ENCODE assay signal across 20 cellular contexts in the genomic region with DNA sequence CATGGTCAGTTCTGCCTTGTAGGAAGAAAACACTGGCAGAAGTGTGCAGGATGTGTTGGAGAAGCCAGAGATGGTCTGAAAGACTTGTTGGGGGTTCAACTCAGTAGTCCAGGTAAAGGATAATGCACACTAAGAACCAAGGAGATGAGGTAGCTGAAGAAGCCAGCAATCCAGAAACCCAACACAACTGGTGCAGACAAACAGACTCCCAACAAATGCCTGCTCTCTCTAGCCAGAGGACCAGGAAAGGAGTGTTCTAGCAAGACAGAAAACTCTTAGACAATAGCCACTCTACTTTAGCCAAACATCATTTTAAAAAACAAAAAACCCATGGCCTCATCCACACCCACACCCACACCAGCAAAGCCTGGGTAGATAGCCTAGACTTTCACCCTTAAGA. TPM values are rescaled to one million over a fixed set of nuclear protein-coding genes. Genes with fewer than 3 reads are reported as not detected.
DNase-seq lines count a peak whose midpoint lies in the region; ATAC-seq, FAIRE-seq and TF ChIP-seq lines count a peak whose summit lies in the region.
"Had no signal": no experiment of that assay in that cellular context is flagged by ENCODE, and none has a peak within 500 bp of the region (broad histone marks: within the 10 kb centered on the region; RNA-seq: fewer than 3 reads in every experiment).

No MANE protein-coding gene starts in this region.

- H3K14ac ChIP-seq in trophoblast cell (ENCODE audit: low read length) = no peak overlapping the region

- peak overlapping the region in 2 of 3 experiments; percentile 18 to 19; a peak in 3 of 6 replicates for H3K4me3 ChIP-seq in HepG2 (replicated peaks in 1 of 3; ENCODE audit: insufficient read depth in 1 of 3, low read depth in 2 of 3, low read length in 3 of 3)
- no peak overlapping the region for H3K4me3 ChIP-seq in right lobe of liver
- no peak overlapping the region for H3K4me3 ChIP-seq in PC-9
- no peak overlapping the region for H3K4me3 ChIP-seq in trophoblast cell (ENCODE audit: low read depth, low read length)
- H3K4me3 ChIP-seq in CD8-positive, alpha-beta T cell (ENCODE audit: low read depth, low read length) = no peak overlapping the region
- H3K4me3 ChIP-seq: A549, GM12878, HAP-1 had no signal

- TF ChIP-seq CTCF in HepG2 (CRISPR knock-in tag; IDR thresholded peaks at IDR 0.05) (no peak), right lobe of liver (IDR thresholded peaks at IDR 0.05) (no peak), PC-9 (conservative IDR thresholded peaks at IDR 0.05) (no peak)
- TF ChIP-seq CTCF in CD8-positive, alpha-beta T cell (IDR thresholded peaks at IDR 0.05) = no peak

- H3K4me1 ChIP-seq in HepG2 (ENCODE audit: insufficient read depth, low read length) = peaks cover 95% of the 10 kb centered on the region
- peaks cover 0 to 18% (median 6%) of the 10 kb centered on the region in 4 donors for H3K4me1 ChIP-seq in right lobe of liver
- H3K4me1 ChIP-seq in PC-9 (replicated peaks; ENCODE audit: insufficient read depth) = peaks cover 74% of the 10 kb centered on the region
- H3K4me1 ChIP-seq in trophoblast cell (ENCODE audit: control insufficient read depth in 1 of 2, insufficient read depth in 2 of 2, low read length in 2 of 2) = peaks cover 19 to 24% of the 10 kb centered on the region in 2 experiments
- H3K4me1 ChIP-seq in CD8-positive, alpha-beta T cell (ENCODE audit: insufficient read depth, low read length) = no peaks in the 10 kb centered on the region
- H3K4me1 ChIP-seq: HAP-1 had no signal

- no peak overlapping the region for H2BK120ac ChIP-seq in trophoblast cell (ENCODE audit: insufficient read depth, low read length, poor library complexity)

- no peak overlapping the region for H2BK5ac ChIP-seq in trophoblast cell (ENCODE audit: low read depth, low read length, poor library complexity)

- no peak overlapping the region for H2AFZ ChIP-seq in HepG2 (ENCODE audit: low read length)
- no peak overlapping the region for H2AFZ ChIP-seq in PC-9
- no peak overlapping the region for H2AFZ ChIP-seq in trophoblast cell (ENCODE audit: insufficient read depth, low read length, poor library complexity)

- CTCF ChIA-PET in HepG2 (lab: Yijun Ruan, JAX; ENCODE audit: low intra/inter-chr PET ratio, low total read pairs) (no interaction called here), PC-9 (lab: Charles Lee) (no interaction called here)
- CTCF ChIA-PET in CD8-positive, alpha-beta T cell (lab: Charles Lee) = no interaction called here

- DNase-seq in HepG2 (ENCODE audit: low spot score) (no peak), right lobe of liver (no peak), PC-9 (no peak), trophoblast cell (no peak), NCI-H1436 treated with DMSO at 0.1 percent for 48 hours (lab: John Stamatoyannopoulos, UW) (no peak)
- no peak for DNase-seq in CD8-positive, alpha-beta T cell
- DNase-seq: 8988T; C1 segment of cervical spinal cord; Caco-2; CD4-positive, alpha-beta memory T cell; DMS153; EL; GDM1; GOT3 had no signal

- no peak for FAIRE-seq in HepG2 (lab: Jason Lieb, UNC)
- FAIRE-seq: A549, GM12878, GM19239, H54 had no signal

- H3K27me3 ChIP-seq in HepG2 (ENCODE audit: control insufficient read depth in 1 of 2, insufficient read depth in 2 of 2, low read length in 2 of 2) = no peaks in the 10 kb centered on the region
- no peaks in the 10 kb centered on the region for H3K27me3 ChIP-seq in right lobe of liver
- no peaks in the 10 kb centered on the region for H3K27me3 ChIP-seq in PC-9 (ENCODE audit: insufficient read depth, low read depth)
- no peaks in the 10 kb centered on the region for H3K27me3 ChIP-seq in trophoblast cell (ENCODE audit: insufficient read depth, low read length)
- no peaks in the 10 kb centered on the region for H3K27me3 ChIP-seq in CD8-positive, alpha-beta T cell (ENCODE audit: insufficient read depth, low read length)

- H3K79me2 ChIP-seq in HepG2 (ENCODE audit: insufficient read depth, low read length) = peaks cover 79% of the 10 kb centered on the region
- H3K79me2 ChIP-seq in PC-9 (ENCODE audit: low read depth) = peaks cover 16% of the 10 kb centered on the region; the same call in 1 of the 2 replicates
- H3K79me2 ChIP-seq in trophoblast cell (ENCODE audit: control insufficient read depth, insufficient read depth, low read length, poor library complexity) = no peaks in the 10 kb centered on the region

- in situ Hi-C loops in HepG2 (cut with HindIII; ENCODE audit: extremely low pct_ligation_motif_present, low pct_unique_long_range_greater_than_20kb) = no loop called here

- H3K23ac ChIP-seq in trophoblast cell (ENCODE audit: low read length) = no peak overlapping the region

- H3K9me2 ChIP-seq in PC-9 (ENCODE audit: insufficient read depth) = 0 out of 2 replicates have a peak, but pooled peaks cover 6% of the 10 kb centered on the region

- H3F3A ChIP-seq in PC-9 (ENCODE audit: insufficient read depth, low read depth) = peaks cover 40% of the 10 kb centered on the region

- BruUV-seq in HepG2 (replicated peaks; lab: Mats Ljungman, UMichigan) (no TSS peak), PC-9 (replicated peaks; lab: Mats Ljungman, UMichigan) (no TSS peak)

- H3K9me3 ChIP-seq in HepG2 (ENCODE audit: low read length) (no peaks in the 10 kb centered on the region), right lobe of liver (no peaks in the 10 kb centered on the region), PC-9 (ENCODE audit: insufficient read depth, low read depth) (no peaks in the 10 kb centered on the region), trophoblast cell (ENCODE audit: insufficient read depth, low read depth, low read length) (no peaks in the 10 kb centered on the region)
- no peaks in the 10 kb centered on the region for H3K9me3 ChIP-seq in CD8-positive, alpha-beta T cell (ENCODE audit: low read length)
- H3K9me3 ChIP-seq: A549, Caco-2 had no signal

- H3K18ac ChIP-seq in trophoblast cell (ENCODE audit: low read length) = no peak overlapping the region

- TF ChIP-seq EP300 in HepG2 (IDR thresholded peaks at IDR 0.05; ENCODE audit: low read depth in 2 of 2, low read length in 2 of 2) (no peak), HepG2 (CRISPR knock-in tag; IDR thresholded peaks at IDR 0.05; ENCODE audit: borderline replicate concordance) (no peak)

- peaks cover 25% of the 10 kb centered on the region for H3K27me3 Mint-ChIP-seq in CD8-positive, alpha-beta T cell (ENCODE audit: low read depth)

- H3K9ac ChIP-seq in HepG2 (ENCODE audit: insufficient read depth, low read depth, low read length) (peak overlapping the region; percentile 64; the same call in 1 of the 2 replicates), trophoblast cell (ENCODE audit: low read length) (no peak overlapping the region)

- peak overlapping the region; percentile 20 for H2BK12ac ChIP-seq in trophoblast cell (ENCODE audit: low read length)

- H3K27ac Mint-ChIP-seq in CD8-positive, alpha-beta T cell = no peak overlapping the region
- H3K27ac Mint-ChIP-seq: CD4-positive, alpha-beta memory T cell had no signal

- H3K4me3 Mint-ChIP-seq in CD8-positive, alpha-beta T cell = no peak overlapping the region
- H3K4me3 Mint-ChIP-seq: CD4-positive, alpha-beta memory T cell had no signal

- H4K12ac ChIP-seq in trophoblast cell (ENCODE audit: low read depth, low read length) = no peak overlapping the region

- H3K4me1 Mint-ChIP-seq in CD8-positive, alpha-beta T cell (ENCODE audit: low read depth) = no peaks in the 10 kb centered on the region
- H3K4me1 Mint-ChIP-seq: CD4-positive, alpha-beta memory T cell had no signal

- H4K8ac ChIP-seq in trophoblast cell (ENCODE audit: low read depth, low read length) = no peak overlapping the region

- H3K36me3 ChIP-seq in HepG2 (replicated peaks in 1 of 2; ENCODE audit: control insufficient read depth in 1 of 2, insufficient read depth in 2 of 2, low read length in 2 of 2) (peaks cover 4 to 34% of the 10 kb centered on the region in 2 experiments; a peak in 3 of 5 replicates), right lobe of liver (no peaks in the 10 kb centered on the region), PC-9 (ENCODE audit: low read depth) (no peaks in the 10 kb centered on the region), trophoblast cell (ENCODE audit: control insufficient read depth in 1 of 2, insufficient read depth in 2 of 2, low read length in 2 of 2) (no peaks in the 10 kb centered on the region)
- H3K36me3 ChIP-seq in CD8-positive, alpha-beta T cell (ENCODE audit: insufficient read depth, low read length) = no peaks in the 10 kb centered on the region
- H3K36me3 ChIP-seq: HAP-1 had no signal

- TF ChIP-seq POLR2A in HepG2 (IDR thresholded peaks at IDR 0.05; ENCODE audit: insufficient read depth in 1 of 2, low read depth in 2 of 2, low read length in 2 of 2) = no peak
- no peak for TF ChIP-seq POLR2A in right lobe of liver (IDR thresholded peaks at IDR 0.05)

- H3K4me2 ChIP-seq in HepG2 (ENCODE audit: low read depth, low read length) (peak overlapping the region; percentile 77), PC-9 (peak overlapping the region; percentile 13; the same call in 1 of the 2 replicates), trophoblast cell (ENCODE audit: low read length) (no peak overlapping the region)

- H4K91ac ChIP-seq in trophoblast cell (ENCODE audit: low read depth, low read length) = no peak overlapping the region

- no peak for TF ChIP-seq RAD21 in HepG2 (CRISPR knock-in tag; IDR thresholded peaks at IDR 0.05)

- no peaks in the 10 kb centered on the region for H3K36me3 Mint-ChIP-seq in CD8-positive, alpha-beta T cell
- H3K36me3 Mint-ChIP-seq: CD4-positive, alpha-beta memory T cell had no signal

- ATAC-seq in HepG2 (no peak), right lobe of liver (no peak), HG02840 (IDR thresholded peaks at IDR 0.05; ENCODE audit: low FRiP score, unreplicated experiment) (no peak)
- ATAC-seq in CD8-positive, alpha-beta T cell = no peak
- ATAC-seq: A549, GM12878 had no signal

- H3K79me1 ChIP-seq in trophoblast cell (ENCODE audit: low read length) = peaks cover 2% of the 10 kb centered on the region

- no peak overlapping the region for H2AK5ac ChIP-seq in trophoblast cell (ENCODE audit: low read length)

- H3K9me3 Mint-ChIP-seq in CD8-positive, alpha-beta T cell = no peaks in the 10 kb centered on the region

- H3K27ac ChIP-seq in HepG2 (ENCODE audit: extremely low read length, insufficient read depth, low read length) (peak overlapping the region; percentile 92), right lobe of liver (no peak overlapping the region), PC-9 (no peak overlapping the region), trophoblast cell (ENCODE audit: low read depth, low read length) (no peak overlapping the region)
- H3K27ac ChIP-seq in CD8-positive, alpha-beta T cell (ENCODE audit: low read depth, low read length) = no peak overlapping the region

- POLR2A ChIA-PET in HepG2 (lab: Yijun Ruan, JAX) = interaction anchor here (1.5 to 7.8 kb wide), 4 partner anchors 8 to 44 kb away, joined by 3 to 118 read pairs (median 49); partner anchors contain the start of gene EVA1A
- POLR2A ChIA-PET in PC-9 (lab: Charles Lee; ENCODE audit: unreplicated experiment) = no interaction called here
- POLR2A ChIA-PET in CD8-positive, alpha-beta T cell (lab: Charles Lee) = no interaction called here

- H4K20me1 ChIP-seq in HepG2 (ENCODE audit: insufficient read depth, low read length) (no peaks in the 10 kb centered on the region), PC-9 (ENCODE audit: insufficient read depth) (no peaks in the 10 kb centered on the region)

- no peak overlapping the region for H3K4ac ChIP-seq in trophoblast cell (ENCODE audit: low read depth, low read length)

- intact Hi-C loops in HepG2 (cut with micrococcal nuclease; ENCODE audit: unreplicated experiment) (no loop called here), right lobe of liver (cut with DNase I) (no loop called here), PC-9 (cut with micrococcal nuclease; ENCODE audit: unreplicated experiment) (loop anchor here (5.0 kb wide), 1 partner anchor 35 kb away; the partner anchor contains the start of gene EVA1A)
- intact Hi-C loops in CD8-positive, alpha-beta T cell (cut with DNase I, micrococcal nuclease) = no loop called here

RNA-seq across cellular contexts. Expression of gene EVA1A, which starts 33.9 kb away (rescaled TPM):
- total RNA-seq in HepG2 (2016; rRNA removed; fragmentation: Illumina TruSeq; extraction: Trizol) (55.9 and 57.8 TPM in 2 replicates), right lobe of liver (100 to 1,000 TPM in 2 of 6 experiments, 10 to 100 TPM in 4; 30.6 to 125 (median 74.5) TPM), PC-9 (2021) (10.8 and 18.2 TPM in 2 replicates)
- 25.1 and 29.0 TPM in 2 replicates for total RNA-seq in HepG2 (2016; cell fraction: cytosol; rRNA removed; fragmentation: Illumina TruSeq; extraction: Trizol; ENCODE audit: low read depth)
- 52.7 and 57.5 TPM in 2 replicates for total RNA-seq in HepG2 (2016; cell fraction: insoluble cytoplasmic fraction; rRNA removed; fragmentation: Illumina TruSeq; extraction: Trizol)
- 48.2 and 58.4 TPM in 2 replicates for total RNA-seq in HepG2 (2016; cell fraction: membrane; rRNA removed; fragmentation: Illumina TruSeq; extraction: Trizol)
- 46.1 and 58.2 TPM in 2 replicates for total RNA-seq in HepG2 (2016; cell fraction: nucleus; rRNA removed; fragmentation: Illumina TruSeq; extraction: Trizol)
- 57.5 and 65.4 TPM in 2 replicates for polyA plus RNA-seq in HepG2 (2011; rRNA removed)
- polyA plus RNA-seq in HepG2 (2011; cell fraction: cytosol; rRNA removed) = 53.6 and 68.8 TPM in 2 replicates
- polyA plus RNA-seq in HepG2 (2011; cell fraction: nucleus; rRNA removed) = 77.6 and 80.4 TPM in 2 replicates
- polyA plus RNA-seq in HepG2 (2012) = 44.8 and 48.8 TPM in 2 replicates
- 23.6 and 36.8 TPM in 2 replicates for polyA plus RNA-seq in HepG2 (2016; cell fraction: cytosol; fragmentation: Illumina TruSeq; extraction: Trizol; ENCODE audit: low read depth)
- 46.2 and 49.2 TPM in 2 replicates for polyA plus RNA-seq in HepG2 (2016; cell fraction: insoluble cytoplasmic fraction; fragmentation: Illumina TruSeq; extraction: Trizol; ENCODE audit: low read depth)
- 37.8 and 44.2 TPM in 2 replicates for polyA plus RNA-seq in HepG2 (2016; cell fraction: membrane; fragmentation: Illumina TruSeq; extraction: Trizol; ENCODE audit: low read depth)
- 60.9 and 62.0 TPM in 2 replicates for polyA plus RNA-seq in HepG2 (2016; cell fraction: nucleus; fragmentation: Illumina TruSeq; extraction: Trizol; ENCODE audit: insufficient read depth, low read depth)
- 186 TPM in 1 of 2 replicates, not detected in the other for polyA minus RNA-seq in HepG2 (2011; rRNA and poly(A)+ RNA removed; ENCODE audit: low replicate concordance)
- 51.4 TPM in 2 replicates for polyA minus RNA-seq in HepG2 (2011; cell fraction: cytosol; rRNA and poly(A)+ RNA removed)
- polyA minus RNA-seq in HepG2 (2011; cell fraction: nucleus; rRNA and poly(A)+ RNA removed) = 70.1 and 71.3 TPM in 2 replicates
- 20.1 and 20.6 TPM in 2 replicates for polyA plus RNA-seq in trophoblast cell (2013)
- total RNA-seq in CD8-positive, alpha-beta T cell = not detected
- total RNA-seq: CD4-positive, alpha-beta memory T cell had no signal
- polyA plus RNA-seq: CD4-positive, alpha-beta memory T cell had no signal

Comparison
In these comparisons a context has a peak if more than half of its experiments do, and no peak if none do; other contexts are left out.
1. H3K4me3 ChIP-seq: peak in HepG2 (2 of 3); none in right lobe of liver (0 of 3), PC-9 (single experiment), trophoblast cell (single experiment) and CD8-positive, alpha-beta T cell (single experiment).